9 cellular contexts compared by ENCODE assay signal in genomic region chr20:44735816-44736169, GRCh38. TPM values are rescaled to one million over a fixed set of nuclear protein-coding genes. Genes with fewer than 3 reads are reported as not detected.
DNase-seq lines count a peak whose midpoint lies in the region; ATAC-seq, FAIRE-seq and TF ChIP-seq lines count a peak whose summit lies in the region.
"Had no signal": no experiment of that assay in that cellular context is flagged by ENCODE, and none has a peak within 500 bp of the region (broad histone marks: within the 10 kb centered on the region; RNA-seq: fewer than 3 reads in every experiment).

No MANE protein-coding gene starts in this region.

- intact Hi-C loops in Calu3 (cut with micrococcal nuclease; ENCODE audit: unreplicated experiment): loop anchor here (10.0 kb wide), 1 partner anchor 521 kb away; the partner anchor contains the start of gene OSER1

- H3K27ac Mint-ChIP-seq in Calu3 (ENCODE audit: unreplicated experiment): peak overlapping the region; percentile 97
- H3K27ac Mint-ChIP-seq in brain: peak overlapping the region in 4 of 5 experiments; percentile 43 to 75 (median 58)
- H3K27ac Mint-ChIP-seq in nephron: peak overlapping the region; percentile 23 to 41 (median 28)

- H3K4me3 Mint-ChIP-seq in Calu3 (ENCODE audit: low read depth, unreplicated experiment) (peak overlapping the region; percentile 63), brain (peak overlapping the region; percentile 2 to 72 (median 67)), nephron (no peak overlapping the region)

- FAIRE-seq in GM12891 (lab: Jason Lieb, UNC): no peak

- TF ChIP-seq POLR2A in GM12891 (IDR thresholded peaks at IDR 0.05; ENCODE audit: low read depth, low read length): no peak

- no peaks in the 10 kb centered on the region for H3K27me3 Mint-ChIP-seq in Calu3 (ENCODE audit: unreplicated experiment)
- peaks cover 3% of the 10 kb centered on the region for H3K27me3 Mint-ChIP-seq in brain
- peaks cover 15% of the 10 kb centered on the region for H3K27me3 Mint-ChIP-seq in nephron (ENCODE audit: low read depth)

- DNase-seq in Calu3: no peak
- DNase-seq in Jurkat, Clone E6-1 (ENCODE audit: low read depth, low spot score): no peak
- DNase-seq in GM12891 (ENCODE audit: insufficient read length, low spot score): no peak
- no peak for DNase-seq in activated gamma-delta T cell treated with Interleukin-2 at 50 U/mL for 16 hours
- no peak for DNase-seq in omental fat pad (ENCODE audit: low spot score)
- DNase-seq: esophagus squamous epithelium had no signal

- H3K9me3 Mint-ChIP-seq in Calu3 (ENCODE audit: low read depth, unreplicated experiment): no peaks in the 10 kb centered on the region
- peaks cover 0 to 4% (median 2%) of the 10 kb centered on the region in 5 experiments for H3K9me3 Mint-ChIP-seq in brain
- no peaks in the 10 kb centered on the region for H3K9me3 Mint-ChIP-seq in nephron

- no TSS peak for BruUV-seq in Calu3 (replicated peaks; lab: Mats Ljungman, UMichigan)

- H3K4me1 Mint-ChIP-seq in Calu3 (ENCODE audit: low read depth, unreplicated experiment): peaks cover 58% of the 10 kb centered on the region
- H3K4me1 Mint-ChIP-seq in brain: peaks cover 76% of the 10 kb centered on the region
- H3K4me1 Mint-ChIP-seq in nephron: peaks cover 23% of the 10 kb centered on the region

- H3K4me3 ChIP-seq in Jurkat, Clone E6-1 (ENCODE audit: low read length): peak overlapping the region; percentile 44
- H3K4me3 ChIP-seq: esophagus squamous epithelium had no signal

- CTCF ChIA-PET in Calu3 (lab: Charles Lee): interaction anchor here (0.8 to 7.8 kb wide), 2 partner anchors 43 to 52 kb away, joined by 3 to 131 read pairs; no protein-coding TSS in a partner anchor

- ATAC-seq in HG03108 (IDR thresholded peaks at IDR 0.05; ENCODE audit: unreplicated experiment) (no peak), omental fat pad (ENCODE audit: low FRiP score) (no peak)

- H3K36me3 Mint-ChIP-seq in Calu3 (ENCODE audit: insufficient read depth, unreplicated experiment) (peaks cover 30% of the 10 kb centered on the region), brain (peaks cover 4% of the 10 kb centered on the region), nephron (ENCODE audit: low read depth) (no peaks in the 10 kb centered on the region)

- TF ChIP-seq CTCF in Calu3 (IDR thresholded peaks at IDR 0.05; ENCODE audit: unreplicated experiment) (no peak), brain (conservative IDR thresholded peaks at IDR 0.05) (peak in 1 of 2 experiments; percentile 9), nephron (IDR thresholded peaks at IDR 0.05; ENCODE audit: unreplicated experiment in 3 of 3) (no peak), omental fat pad (IDR thresholded peaks at IDR 0.05) (no peak)

TF ChIP-seq in GM12891, 5 proteins besides CTCF, POLR2A, EP300 and RAD21:
- no peak for TF ChIP-seq POU2F2 (IDR thresholded peaks at IDR 0.05; ENCODE audit: low read depth, low read length)
- no peak for TF ChIP-seq SPI1 (IDR thresholded peaks at IDR 0.05; ENCODE audit: low read depth, low read length)
- TF ChIP-seq PAX5 (IDR thresholded peaks at IDR 0.05; ENCODE audit: insufficient read depth, low read length, severe bottlenecking): no peak
- no peak for TF ChIP-seq POLR2AphosphoS5 (IDR thresholded peaks at IDR 0.05; ENCODE audit: low read depth, low read length)
- TF ChIP-seq TAF1 (IDR thresholded peaks at IDR 0.05; ENCODE audit: low read depth, low read length): no peak

RNA-seq across cellular contexts. Expression of gene KCNK15, which starts 9.9 kb away (rescaled TPM):
- total RNA-seq in Calu3 (2022) (1.5 and 4.8 TPM in 2 replicates), omental fat pad (10 to 100 TPM in 1 of 4 donors, 1 to 10 TPM in 3; 6.3 to 10.0 (median 9.0) TPM)
- not detected for polyA plus RNA-seq in Jurkat, Clone E6-1 (2012; ENCODE audit: insufficient read depth, insufficient read length)
- 0.12 TPM for polyA plus RNA-seq in brain (ENCODE audit: insufficient read depth, low read depth, low replicate concordance)
- polyA plus RNA-seq in GM12891 (2012; ENCODE audit: low read depth, missing spikeins): not detected

RNA-seq across cellular contexts. Expression of gene CCN5, which starts 20.6 kb away (rescaled TPM):
- total RNA-seq in Calu3 (2022) (0.94 and 1.9 TPM in 2 replicates), omental fat pad (10 to 100 TPM; 25.9 to 81.7 (median 61.3) TPM)
- polyA plus RNA-seq in Jurkat, Clone E6-1 (2012; ENCODE audit: insufficient read depth, insufficient read length): not detected
- polyA plus RNA-seq in brain (ENCODE audit: insufficient read depth, low read depth, low replicate concordance): 0.39 TPM
- not detected for polyA plus RNA-seq in GM12891 (2012; ENCODE audit: low read depth, missing spikeins)

Comparison
In these comparisons a context has a peak if more than half of its experiments do, and no peak if none do; other contexts are left out.
1. H3K27ac Mint-ChIP-seq: peak in every context shown above with its lines; median percentile 97 in Calu3; 58 in brain; 28 in nephron.
2. H3K4me3 Mint-ChIP-seq: peak in Calu3 (single experiment) and brain (5 of 5); none in nephron (0 of 3).